In genomic region chr18:23924813-23925212, GRCh38 we compare ENCODE assay signal across 16 cellular contexts.
DNase-seq lines count a peak whose midpoint lies in the region; ATAC-seq lines count a peak whose summit lies in the region.
"Had no signal": no experiment of that assay in that cellular context is flagged by ENCODE, and none has a peak within 500 bp of the region (broad histone marks: within the 10 kb centered on the region; RNA-seq: fewer than 3 reads in every experiment).

No MANE protein-coding gene starts in this region.

- ATAC-seq in HG03520 (IDR thresholded peaks at IDR 0.05; ENCODE audit: unreplicated experiment): no peak

- intact Hi-C loops in activated T-helper 2 cell treated with anti-CD3 and anti-CD28 coated beads, Interferon-gamma antibody, Interleukin-2, Interleukin-4, amounts not matched to agents 10 μg/mL and 5 μg/mL and 100 μg/mL, durations not matched to agents 14 hours and 24 hours and 36 hours (cut with micrococcal nuclease): loop anchor here (5.0 to 10.0 kb wide), 3 partner anchors 50 to 423 kb away; partner anchors contain the start of gene RMC1

- DNase-seq in AG20443 (ENCODE audit: low spot score) (peak; percentile 90), HT1080 (ENCODE audit: low read depth) (peak; percentile 62), astrocyte of the hippocampus (ENCODE audit: low read depth, low spot score) (peak; percentile 82), islet precursor cell (peak; percentile 39)
- no peak for DNase-seq in activated naive CD4-positive, alpha-beta T cell (lab: John Stamatoyannopoulos, UW)
- no peak for DNase-seq in activated T-helper 2 cell treated with anti-CD3 and anti-CD28 coated beads, Interferon-gamma antibody, Interleukin-2, Interleukin-4, amounts not matched to agents 10 μg/mL and 5 μg/mL and 100 μg/mL, durations not matched to agents 14 hours and 24 hours and 36 hours (ENCODE audit: low spot score)
- no peak for DNase-seq in activated naive CD8-positive, alpha-beta T cell treated with anti-CD3 and anti-CD28 coated beads for 36 hours
- DNase-seq: activated CD4-positive, alpha-beta T cell treated with anti-CD3 and anti-CD28 coated beads, Interleukin-2, amount 50 U/mL, for 48 hours; Calu3; NK-92 treated with Interleukin-12 subunit alpha and Interleukin-12 subunit beta, amount 100 ng/mL, for 24 hours; sigmoid colon; stimulated activated CD4-positive, alpha-beta T cell treated with anti-CD3 and anti-CD28 coated beads, Interleukin-4, amount 100 ng/mL, for 1 hour; tibial artery had no signal

- no peaks in the 10 kb centered on the region for H3K36me3 Mint-ChIP-seq in activated T-helper 2 cell treated with anti-CD3 and anti-CD28 coated beads, Interferon-gamma antibody, Interleukin-2, Interleukin-4, amounts not matched to agents 10 μg/mL and 5 μg/mL and 100 μg/mL, durations not matched to agents 14 hours and 24 hours and 36 hours (ENCODE audit: low read depth)
- H3K36me3 Mint-ChIP-seq in activated naive CD8-positive, alpha-beta T cell treated with anti-CD3 and anti-CD28 coated beads for 36 hours: no peaks in the 10 kb centered on the region
- H3K36me3 Mint-ChIP-seq: memory B cell had no signal

- no peak overlapping the region for H3K4me3 Mint-ChIP-seq in activated T-helper 2 cell treated with anti-CD3 and anti-CD28 coated beads, Interferon-gamma antibody, Interleukin-2, Interleukin-4, amounts not matched to agents 10 μg/mL and 5 μg/mL and 100 μg/mL, durations not matched to agents 14 hours and 24 hours and 36 hours (ENCODE audit: low read depth)
- no peak overlapping the region for H3K4me3 Mint-ChIP-seq in activated naive CD8-positive, alpha-beta T cell treated with anti-CD3 and anti-CD28 coated beads for 36 hours
- H3K4me3 Mint-ChIP-seq: dendritic cell treated with granulocyte-macrophage colony-stimulating factor and Interleukin-4, amounts not matched to agents 40 ng/mL and 50 ng/mL, for 4 days; memory B cell had no signal

- no peak overlapping the region for H3K27ac Mint-ChIP-seq in activated T-helper 2 cell treated with anti-CD3 and anti-CD28 coated beads, Interferon-gamma antibody, Interleukin-2, Interleukin-4, amounts not matched to agents 10 μg/mL and 5 μg/mL and 100 μg/mL, durations not matched to agents 14 hours and 24 hours and 36 hours
- no peak overlapping the region for H3K27ac Mint-ChIP-seq in activated naive CD8-positive, alpha-beta T cell treated with anti-CD3 and anti-CD28 coated beads for 36 hours
- H3K27ac Mint-ChIP-seq: dendritic cell treated with granulocyte-macrophage colony-stimulating factor and Interleukin-4, amounts not matched to agents 40 ng/mL and 50 ng/mL, for 4 days; memory B cell had no signal

- H3K4me1 Mint-ChIP-seq in activated T-helper 2 cell treated with anti-CD3 and anti-CD28 coated beads, Interferon-gamma antibody, Interleukin-2, Interleukin-4, amounts not matched to agents 10 μg/mL and 5 μg/mL and 100 μg/mL, durations not matched to agents 14 hours and 24 hours and 36 hours (ENCODE audit: low read depth): peaks cover 23% of the 10 kb centered on the region
- H3K4me1 Mint-ChIP-seq in activated naive CD8-positive, alpha-beta T cell treated with anti-CD3 and anti-CD28 coated beads for 36 hours: peaks cover 6% of the 10 kb centered on the region

- H3K27me3 Mint-ChIP-seq in activated T-helper 2 cell treated with anti-CD3 and anti-CD28 coated beads, Interferon-gamma antibody, Interleukin-2, Interleukin-4, amounts not matched to agents 10 μg/mL and 5 μg/mL and 100 μg/mL, durations not matched to agents 14 hours and 24 hours and 36 hours (ENCODE audit: low read depth): peaks cover 12% of the 10 kb centered on the region
- H3K27me3 Mint-ChIP-seq in activated naive CD8-positive, alpha-beta T cell treated with anti-CD3 and anti-CD28 coated beads for 36 hours: peaks cover 5% of the 10 kb centered on the region

- no peaks in the 10 kb centered on the region for H3K9me3 Mint-ChIP-seq in activated T-helper 2 cell treated with anti-CD3 and anti-CD28 coated beads, Interferon-gamma antibody, Interleukin-2, Interleukin-4, amounts not matched to agents 10 μg/mL and 5 μg/mL and 100 μg/mL, durations not matched to agents 14 hours and 24 hours and 36 hours
- H3K9me3 Mint-ChIP-seq in activated naive CD8-positive, alpha-beta T cell treated with anti-CD3 and anti-CD28 coated beads for 36 hours: no peaks in the 10 kb centered on the region
- H3K9me3 Mint-ChIP-seq: dendritic cell treated with granulocyte-macrophage colony-stimulating factor and Interleukin-4, amounts not matched to agents 40 ng/mL and 50 ng/mL, for 4 days; memory B cell had no signal

Comparison
In these comparisons a context has a peak if more than half of its experiments do, and no peak if none do; other contexts are left out.
1. DNase-seq: peak in AG20443 (single experiment), HT1080 (single experiment), astrocyte of the hippocampus (single experiment) and islet precursor cell (single experiment); none in activated naive CD4-positive, alpha-beta T cell (0 of 4), activated T-helper 2 cell treated with anti-CD3 and anti-CD28 coated beads, Interferon-gamma antibody, Interleukin-2, Interleukin-4, amounts not matched to agents 10 μg/mL and 5 μg/mL and 100 μg/mL, durations not matched to agents 14 hours and 24 hours and 36 hours (single experiment) and activated naive CD8-positive, alpha-beta T cell treated with anti-CD3 and anti-CD28 coated beads for 36 hours (single experiment).